Comparison of ENCODE assay signal across 19 cellular contexts in genomic region chr14:53124778-53125177, GRCh38. TPM values are rescaled to one million over a fixed set of nuclear protein-coding genes. Genes with fewer than 3 reads are reported as not detected.
DNase-seq lines count a peak whose midpoint lies in the region; ATAC-seq, FAIRE-seq and TF ChIP-seq lines count a peak whose summit lies in the region.
"Had no signal": no experiment of that assay in that cellular context is flagged by ENCODE, and none has a peak within 500 bp of the region (broad histone marks: within the 10 kb centered on the region; RNA-seq: fewer than 3 reads in every experiment).

No MANE protein-coding gene starts in this region.

- H3K9me3 ChIP-seq in CD4-positive, CD25-positive, alpha-beta regulatory T cell (ENCODE audit: control insufficient read depth in 2 of 2, low read length in 2 of 2), result peaks cover 0 to 5% of the 10 kb centered on the region in 2 experiments
- H3K9me3 ChIP-seq: SJSA1 had no signal

- no peaks in the 10 kb centered on the region for H3K27me3 ChIP-seq in CD4-positive, CD25-positive, alpha-beta regulatory T cell (ENCODE audit: control insufficient read depth, insufficient read depth, low read length)
- H3K27me3 ChIP-seq: SJSA1 had no signal

- no peak for ATAC-seq in CD4-positive, CD25-positive, alpha-beta regulatory T cell (ENCODE audit: low read depth in 2 of 2)

- no peak for DNase-seq in CD4-positive, CD25-positive, alpha-beta regulatory T cell
- DNase-seq in GM12891 (ENCODE audit: insufficient read length, low spot score) (no peak), OCI-M1 (lab: John Stamatoyannopoulos, UW) (peak; percentile 35), fibroblast of mammary gland (ENCODE audit: low read depth) (peak; percentile 10), NCI-H2107 (lab: John Stamatoyannopoulos, UW) (no peak)
- DNase-seq in activated naive CD4-positive, alpha-beta T cell (lab: John Stamatoyannopoulos, UW), result no peak
- DNase-seq in stimulated activated CD4-positive, alpha-beta T cell treated with anti-CD3 and anti-CD28 coated beads, Interleukin-4, amount 100 ng/mL, for 24 hours, result no peak
- DNase-seq: ACHN; CD4-positive, alpha-beta T cell; DMS79; HFFc6; NCI-H1105 treated with DMSO at 0.1 percent for 48 hours; NCI-H187; NCI-H345; NCI-H526; RPMI8226; SW 1271 had no signal

- no peak for TF ChIP-seq POLR2A in GM12891 (IDR thresholded peaks at IDR 0.05; ENCODE audit: low read depth, low read length)

- no peak overlapping the region for H3K4me3 Mint-ChIP-seq in CD4-positive, CD25-positive, alpha-beta regulatory T cell
- H3K4me3 Mint-ChIP-seq: CD4-positive, alpha-beta T cell; HFFc6 had no signal

- no peak overlapping the region for H3K4me3 ChIP-seq in CD4-positive, CD25-positive, alpha-beta regulatory T cell (ENCODE audit: low read depth, low read length)
- H3K4me3 ChIP-seq in fibroblast of mammary gland (ENCODE audit: control insufficient read depth, low read depth, low read length), result no peak overlapping the region
- H3K4me3 ChIP-seq: SJSA1 had no signal

- H3K27ac Mint-ChIP-seq in CD4-positive, CD25-positive, alpha-beta regulatory T cell, result peak overlapping the region in 2 of 3 donors; percentile 2 to 48
- H3K27ac Mint-ChIP-seq: CD4-positive, alpha-beta T cell; HFFc6 had no signal

- TF ChIP-seq CTCF in fibroblast of mammary gland (conservative IDR thresholded peaks at IDR 0.05; ENCODE audit: control insufficient read depth, insufficient read depth, low read depth, low read length), result no peak

- H3K4me1 Mint-ChIP-seq in CD4-positive, CD25-positive, alpha-beta regulatory T cell, result peaks cover 19 to 49% (median 31%) of the 10 kb centered on the region in 4 donors

- FAIRE-seq in GM12891 (lab: Jason Lieb, UNC), result peak; percentile 35
- FAIRE-seq: H1 had no signal

- H3K27me3 Mint-ChIP-seq in CD4-positive, CD25-positive, alpha-beta regulatory T cell, result no peaks in the 10 kb centered on the region
- H3K27me3 Mint-ChIP-seq: CD4-positive, alpha-beta T cell had no signal

- peaks cover 11% of the 10 kb centered on the region for H3K36me3 Mint-ChIP-seq in CD4-positive, CD25-positive, alpha-beta regulatory T cell

- no peak overlapping the region for H3K27ac ChIP-seq in CD4-positive, CD25-positive, alpha-beta regulatory T cell (ENCODE audit: insufficient read depth, low read length, poor library complexity, severe bottlenecking)
- H3K27ac ChIP-seq: SJSA1 had no signal

- peaks cover 2% of the 10 kb centered on the region for H3K36me3 ChIP-seq in CD4-positive, CD25-positive, alpha-beta regulatory T cell (ENCODE audit: control insufficient read depth, insufficient read depth, low read length)
- H3K36me3 ChIP-seq: SJSA1 had no signal

- H3K4me1 ChIP-seq in CD4-positive, CD25-positive, alpha-beta regulatory T cell (ENCODE audit: control insufficient read depth, insufficient read depth, low read length, poor library complexity, severe bottlenecking), result peaks cover 17% of the 10 kb centered on the region
- H3K4me1 ChIP-seq: SJSA1 had no signal

- peaks cover 0 to 4% (median 0%) of the 10 kb centered on the region in 7 donors for H3K9me3 Mint-ChIP-seq in CD4-positive, CD25-positive, alpha-beta regulatory T cell
- H3K9me3 Mint-ChIP-seq: CD4-positive, alpha-beta T cell had no signal

TF ChIP-seq in GM12891, 5 proteins besides CTCF, POLR2A, EP300 and RAD21:
- no peak for TF ChIP-seq POU2F2 (IDR thresholded peaks at IDR 0.05; ENCODE audit: low read depth, low read length)
- no peak for TF ChIP-seq TAF1 (IDR thresholded peaks at IDR 0.05; ENCODE audit: low read depth, low read length)
- no peak for TF ChIP-seq PAX5 (IDR thresholded peaks at IDR 0.05; ENCODE audit: insufficient read depth, low read length, severe bottlenecking)
- TF ChIP-seq SPI1 (IDR thresholded peaks at IDR 0.05; ENCODE audit: low read depth, low read length), result no peak
- no peak for TF ChIP-seq POLR2AphosphoS5 (IDR thresholded peaks at IDR 0.05; ENCODE audit: low read depth, low read length)

RNA-seq across cellular contexts. Expression of gene DDHD1, which starts 28.3 kb away (rescaled TPM):
- 81.7 TPM for total RNA-seq in CD4-positive, CD25-positive, alpha-beta regulatory T cell
- 10 to 100 TPM in 2 of 4 donors, 1 to 10 TPM in 2; 8.3 to 11.4 (median 10.0) TPM for polyA plus RNA-seq in CD4-positive, CD25-positive, alpha-beta regulatory T cell
- 9.3 TPM for polyA plus RNA-seq in GM12891 (2012; ENCODE audit: low read depth, missing spikeins)

Comparison
In these comparisons a context has a peak if more than half of its experiments do, and no peak if none do; other contexts are left out.
1. DNase-seq: peak in OCI-M1 (single experiment) and fibroblast of mammary gland (single experiment); none in CD4-positive, CD25-positive, alpha-beta regulatory T cell (0 of 3), GM12891 (single experiment), activated naive CD4-positive, alpha-beta T cell (0 of 4), stimulated activated CD4-positive, alpha-beta T cell treated with anti-CD3 and anti-CD28 coated beads, Interleukin-4, amount 100 ng/mL, for 24 hours (single experiment) and NCI-H2107 (single experiment).